ENCODE assay signal across 36 cellular contexts in genomic region chr1:245094092-245094491, GRCh38.
"Had no signal": no experiment of that assay in that cellular context is flagged by ENCODE, and none has a peak within 500 bp of the region (broad histone marks: within the 10 kb centered on the region; RNA-seq: fewer than 3 reads in every experiment).

No MANE protein-coding gene starts in this region.

- H3K4me3 ChIP-seq: adrenal gland, body of pancreas, coronary artery, dorsolateral prefrontal cortex, esophagus muscularis mucosa, gastrocnemius medialis, heart right ventricle had no signal

- H3K4me1 Mint-ChIP-seq: activated CD4-positive, alpha-beta T cell treated with anti-CD3 and anti-CD28 coated beads for 36 hours; activated CD4-positive, alpha-beta T cell treated with anti-CD3 and anti-CD28 coated beads, Interleukin-2, amount 10 ng/mL, durations not matched to agents 24 days and 14 days; activated CD8-positive, alpha-beta memory T cell treated with anti-CD3 and anti-CD28 coated beads, Interleukin-2, amount 10 ng/mL, durations not matched to agents 7 days and 5 days; activated naive CD4-positive, alpha-beta T cell treated with anti-CD3 and anti-CD28 coated beads, Interleukin-2, amount 50 U/mL, for 24 hours; activated naive CD8-positive, alpha-beta T cell treated with anti-CD3 and anti-CD28 coated beads for 36 hours; activated naive CD8-positive, alpha-beta T cell treated with anti-CD3 and anti-CD28 coated beads, Interleukin-2, amount 50 U/mL, for 24 hours; central memory CD8-positive, alpha-beta T cell; T-helper 17 cell had no signal

- ATAC-seq: activated CD4-positive, alpha-beta T cell treated with anti-CD3 and anti-CD28 coated beads for 36 hours; activated CD8-positive, alpha-beta memory T cell treated with anti-CD3 and anti-CD28 coated beads, Interleukin-2, amount 10 ng/mL, durations not matched to agents 7 days and 5 days; activated CD8-positive, alpha-beta T cell treated with anti-CD3 and anti-CD28 coated beads, Interleukin-2, amount 10 ng/mL, durations not matched to agents 7 days and 5 days; activated naive CD8-positive, alpha-beta T cell treated with anti-CD3 and anti-CD28 coated beads, Interleukin-2, amount 50 U/mL, for 24 hours; body of pancreas; foreskin keratinocyte; gastrocnemius medialis; heart right ventricle; T-helper 17 cell had no signal

- H3K4me3 Mint-ChIP-seq: activated CD4-positive, alpha-beta memory T cell treated with anti-CD3 and anti-CD28 coated beads for 36 hours; activated CD4-positive, alpha-beta T cell treated with anti-CD3 and anti-CD28 coated beads for 36 hours; activated CD4-positive, alpha-beta T cell treated with anti-CD3 and anti-CD28 coated beads, Interleukin-2, amount 10 ng/mL, durations not matched to agents 24 days and 14 days; activated CD8-positive, alpha-beta memory T cell treated with anti-CD3 and anti-CD28 coated beads, Interleukin-2, amount 10 ng/mL, durations not matched to agents 7 days and 5 days; activated CD8-positive, alpha-beta T cell treated with anti-CD3 and anti-CD28 coated beads, Interleukin-2, amount 10 ng/mL, durations not matched to agents 7 days and 5 days; activated naive CD4-positive, alpha-beta T cell treated with anti-CD3 and anti-CD28 coated beads for 36 hours; activated naive CD4-positive, alpha-beta T cell treated with anti-CD3 and anti-CD28 coated beads, Interleukin-2, amount 50 U/mL, for 24 hours; activated naive CD8-positive, alpha-beta T cell treated with anti-CD3 and anti-CD28 coated beads for 36 hours; activated naive CD8-positive, alpha-beta T cell treated with anti-CD3 and anti-CD28 coated beads, Interleukin-2, amount 50 U/mL, for 24 hours; activated T-helper 1 cell treated with anti-CD3 and anti-CD28 coated beads, Interleukin-12 subunit alpha, Interleukin-12 subunit beta, Interleukin-2, Interleukin-4 antibody, amounts not matched to agents 30 ng/mL and 10 ng/mL and 1 ng/mL, durations not matched to agents 14 hours and 24 hours and 36 hours; central memory CD8-positive, alpha-beta T cell; dendritic cell treated with granulocyte-macrophage colony-stimulating factor and Interleukin-4, amounts not matched to agents 40 ng/mL and 50 ng/mL, for 4 days; T-helper 17 cell; T-helper 2 cell treated with Interferon-gamma antibody and Interleukin-4, amounts not matched to agents 5 μg/mL and 100 μg/mL, for 36 hours had no signal

- DNase-seq: activated CD4-positive, alpha-beta memory T cell treated with anti-CD3 and anti-CD28 coated beads for 36 hours; activated CD4-positive, alpha-beta T cell treated with anti-CD3 and anti-CD28 coated beads for 36 hours; activated CD4-positive, alpha-beta T cell treated with anti-CD3 and anti-CD28 coated beads, Interleukin-2, amount 10 ng/mL, durations not matched to agents 24 days and 14 days; activated CD4-positive, CD25-positive, alpha-beta regulatory T cell; activated CD4-positive, CD25-positive, alpha-beta regulatory T cell treated with anti-CD3 and anti-CD28 coated beads, Interleukin-2, amount 50 U/mL, for 72 hours; activated CD8-positive, alpha-beta memory T cell treated with anti-CD3 and anti-CD28 coated beads, Interleukin-2, amount 10 ng/mL, durations not matched to agents 7 days and 5 days; activated CD8-positive, alpha-beta memory T cell treated with anti-CD3 and anti-CD28 coated beads, Interleukin-2, amount 50 U/mL, for 4 hours; activated CD8-positive, alpha-beta T cell treated with anti-CD3 and anti-CD28 coated beads, Interleukin-2, amount 10 ng/mL, durations not matched to agents 7 days and 5 days; activated effector memory CD4-positive, alpha-beta T cell treated with anti-CD3 and anti-CD28 coated beads, Interleukin-2, amount 50 U/mL, for 16 hours; activated naive CD4-positive, alpha-beta T cell treated with anti-CD3 and anti-CD28 coated beads for 36 hours; activated naive CD8-positive, alpha-beta T cell treated with anti-CD3 and anti-CD28 coated beads for 36 hours; activated naive CD8-positive, alpha-beta T cell treated with anti-CD3 and anti-CD28 coated beads, Interleukin-2, amount 50 U/mL, for 24 hours; activated T-cell treated with anti-CD3 and anti-CD28 coated beads, Interleukin-2, amount 50 U/mL, for 1 hour; activated T-cell treated with anti-CD3 and anti-CD28 coated beads, Interleukin-2, amount 50 U/mL, for 48 hours; adrenal gland; amygdala; aorta; body of pancreas; dorsolateral prefrontal cortex; effector memory CD4-positive, alpha-beta T cell; erythroblast; foreskin keratinocyte; gastrocnemius medialis; glutamatergic neuron; heart right ventricle; T-helper 1 cell; T-helper 17 cell; T1000 had no signal

- H3K27me3 Mint-ChIP-seq: activated CD4-positive, alpha-beta memory T cell treated with anti-CD3 and anti-CD28 coated beads for 36 hours; activated CD4-positive, alpha-beta T cell treated with anti-CD3 and anti-CD28 coated beads for 36 hours; activated CD4-positive, alpha-beta T cell treated with anti-CD3 and anti-CD28 coated beads, Interleukin-2, amount 10 ng/mL, durations not matched to agents 24 days and 14 days; activated CD8-positive, alpha-beta memory T cell treated with anti-CD3 and anti-CD28 coated beads, Interleukin-2, amount 10 ng/mL, durations not matched to agents 7 days and 5 days; activated naive CD4-positive, alpha-beta T cell treated with anti-CD3 and anti-CD28 coated beads, Interleukin-2, amount 50 U/mL, for 24 hours; activated naive CD8-positive, alpha-beta T cell treated with anti-CD3 and anti-CD28 coated beads for 36 hours; activated naive CD8-positive, alpha-beta T cell treated with anti-CD3 and anti-CD28 coated beads, Interleukin-2, amount 50 U/mL, for 24 hours; central memory CD8-positive, alpha-beta T cell; dendritic cell treated with granulocyte-macrophage colony-stimulating factor and Interleukin-4, amounts not matched to agents 40 ng/mL and 50 ng/mL, for 4 days; T-helper 17 cell had no signal

- H3K4me1 ChIP-seq: body of pancreas, gastrocnemius medialis, heart right ventricle had no signal

- H3K27me3 ChIP-seq: adrenal gland, body of pancreas, dorsolateral prefrontal cortex, esophagus muscularis mucosa, foreskin keratinocyte, gastrocnemius medialis, heart right ventricle had no signal

- H3K9me3 ChIP-seq: adrenal gland, body of pancreas, esophagus muscularis mucosa, gastrocnemius medialis, heart right ventricle had no signal

- H3K27ac Mint-ChIP-seq: activated CD4-positive, alpha-beta memory T cell treated with anti-CD3 and anti-CD28 coated beads for 36 hours; activated CD4-positive, alpha-beta T cell treated with anti-CD3 and anti-CD28 coated beads for 36 hours; activated CD4-positive, alpha-beta T cell treated with anti-CD3 and anti-CD28 coated beads, Interleukin-2, amount 10 ng/mL, durations not matched to agents 24 days and 14 days; activated CD8-positive, alpha-beta memory T cell treated with anti-CD3 and anti-CD28 coated beads, Interleukin-2, amount 10 ng/mL, durations not matched to agents 7 days and 5 days; activated CD8-positive, alpha-beta T cell treated with anti-CD3 and anti-CD28 coated beads, Interleukin-2, amount 10 ng/mL, durations not matched to agents 7 days and 5 days; activated naive CD4-positive, alpha-beta T cell treated with anti-CD3 and anti-CD28 coated beads for 36 hours; activated naive CD4-positive, alpha-beta T cell treated with anti-CD3 and anti-CD28 coated beads, Interleukin-2, amount 50 U/mL, for 24 hours; activated naive CD8-positive, alpha-beta T cell treated with anti-CD3 and anti-CD28 coated beads for 36 hours; activated naive CD8-positive, alpha-beta T cell treated with anti-CD3 and anti-CD28 coated beads, Interleukin-2, amount 50 U/mL, for 24 hours; activated T-helper 1 cell treated with anti-CD3 and anti-CD28 coated beads, Interleukin-12 subunit alpha, Interleukin-12 subunit beta, Interleukin-2, Interleukin-4 antibody, amounts not matched to agents 30 ng/mL and 10 ng/mL and 1 ng/mL, durations not matched to agents 14 hours and 24 hours and 36 hours; activated T-helper 2 cell treated with anti-CD3 and anti-CD28 coated beads, Interferon-gamma antibody, Interleukin-2, Interleukin-4, amounts not matched to agents 10 μg/mL and 5 μg/mL and 100 μg/mL, durations not matched to agents 14 hours and 24 hours and 36 hours; dendritic cell treated with granulocyte-macrophage colony-stimulating factor and Interleukin-4, amounts not matched to agents 40 ng/mL and 50 ng/mL, for 4 days; T-helper 2 cell treated with Interferon-gamma antibody and Interleukin-4, amounts not matched to agents 5 μg/mL and 100 μg/mL, for 36 hours had no signal

- H3K9me3 Mint-ChIP-seq: activated CD4-positive, alpha-beta memory T cell treated with anti-CD3 and anti-CD28 coated beads for 36 hours; activated CD4-positive, alpha-beta T cell treated with anti-CD3 and anti-CD28 coated beads, Interleukin-2, amount 10 ng/mL, durations not matched to agents 24 days and 14 days; activated naive CD4-positive, alpha-beta T cell treated with anti-CD3 and anti-CD28 coated beads for 36 hours; activated naive CD4-positive, alpha-beta T cell treated with anti-CD3 and anti-CD28 coated beads, Interleukin-2, amount 50 U/mL, for 24 hours; activated naive CD8-positive, alpha-beta T cell treated with anti-CD3 and anti-CD28 coated beads for 36 hours; activated naive CD8-positive, alpha-beta T cell treated with anti-CD3 and anti-CD28 coated beads, Interleukin-2, amount 50 U/mL, for 24 hours; activated T-helper 1 cell treated with anti-CD3 and anti-CD28 coated beads, Interleukin-12 subunit alpha, Interleukin-12 subunit beta, Interleukin-2, Interleukin-4 antibody, amounts not matched to agents 30 ng/mL and 10 ng/mL and 1 ng/mL, durations not matched to agents 14 hours and 24 hours and 36 hours; activated T-helper 2 cell treated with anti-CD3 and anti-CD28 coated beads, Interferon-gamma antibody, Interleukin-2, Interleukin-4, amounts not matched to agents 10 μg/mL and 5 μg/mL and 100 μg/mL, durations not matched to agents 14 hours and 24 hours and 36 hours; central memory CD8-positive, alpha-beta T cell; dendritic cell treated with granulocyte-macrophage colony-stimulating factor and Interleukin-4, amounts not matched to agents 40 ng/mL and 50 ng/mL, for 4 days; T-helper 2 cell treated with Interferon-gamma antibody and Interleukin-4, amounts not matched to agents 5 μg/mL and 100 μg/mL, for 36 hours had no signal

- H3K36me3 ChIP-seq: adrenal gland had no signal

- H3K27ac ChIP-seq: adrenal gland, body of pancreas, coronary artery, esophagus muscularis mucosa, foreskin keratinocyte, gastrocnemius medialis, heart right ventricle had no signal

- H3K36me3 Mint-ChIP-seq: activated CD4-positive, alpha-beta memory T cell treated with anti-CD3 and anti-CD28 coated beads for 36 hours; activated CD8-positive, alpha-beta memory T cell treated with anti-CD3 and anti-CD28 coated beads, Interleukin-2, amount 10 ng/mL, durations not matched to agents 7 days and 5 days; activated naive CD4-positive, alpha-beta T cell treated with anti-CD3 and anti-CD28 coated beads, Interleukin-2, amount 50 U/mL, for 24 hours; activated naive CD8-positive, alpha-beta T cell treated with anti-CD3 and anti-CD28 coated beads for 36 hours had no signal
